ENCODE assay signal across 30 cellular contexts in genomic region chr5:130978475-130978874, GRCh38.
DNase-seq lines count a peak whose midpoint lies in the region; ATAC-seq, FAIRE-seq and TF ChIP-seq lines count a peak whose summit lies in the region.
"Had no signal": no experiment of that assay in that cellular context is flagged by ENCODE, and none has a peak within 500 bp of the region (broad histone marks: within the 10 kb centered on the region; RNA-seq: fewer than 3 reads in every experiment).

No MANE protein-coding gene starts in this region.

- H3K9me2 ChIP-seq in GM23338 (ENCODE audit: insufficient read depth): peaks cover 5% of the 10 kb centered on the region; the same call in 1 of the 2 replicates

- no peaks in the 10 kb centered on the region for H3K27me3 Mint-ChIP-seq in GM23338 (ENCODE audit: insufficient read depth, low read depth, poor library complexity)
- H3K27me3 Mint-ChIP-seq: activated naive CD4-positive, alpha-beta T cell treated with anti-CD3 and anti-CD28 coated beads, Interleukin-2, amount 50 U/mL, for 24 hours had no signal

- H3K27ac ChIP-seq in GM23338 (ENCODE audit: low read depth): no peak overlapping the region
- H3K27ac ChIP-seq: coronary artery, left lung, ovary, Peyer's patch, SJCRH30, skin epidermis, WERI-Rb-1 had no signal

- no peaks in the 10 kb centered on the region for H3K79me2 ChIP-seq in GM23338 (replicated peaks; ENCODE audit: insufficient read depth)

- DNase-seq in AG08395 (ENCODE audit: low spot score): peak; percentile 20
- DNase-seq in NCI-H226: peak; percentile 90
- peak; percentile 44 for DNase-seq in choroid plexus epithelial cell (ENCODE audit: low read depth)
- peak; percentile 4 to 58 for DNase-seq in foreskin fibroblast
- DNase-seq in frontal cortex (ENCODE audit: low spot score in 2 of 2): no peak
- DNase-seq in H54 (ENCODE audit: insufficient read length, low spot score): no peak
- no peak for DNase-seq in GM23338 (ENCODE audit: low spot score)
- DNase-seq: activated CD4-positive, alpha-beta T cell treated with anti-CD3 and anti-CD28 coated beads for 4 hours; activated T-cell treated with anti-CD3 and anti-CD28 coated beads for 4 hours; BE2C; DMS 273 treated with DMSO at 0.1 percent for 48 hours; left lung; mesendoderm; NCI-H1436 treated with DMSO at 0.1 percent for 48 hours; NCI-H2107; NCI-H748 treated with DMSO at 0.1 percent for 48 hours; ovary; Peyer's patch; SJCRH30; stimulated activated CD4-positive, alpha-beta T cell treated with anti-CD3 and anti-CD28 coated beads, Interleukin-1b, Interleukin-23, amount 100 ng/mL, for 48 hours; stimulated activated naive CD4-positive, alpha-beta T cell treated with Interleukin-2 at 50 U/mL for 16 hours; T1000; WERI-Rb-1 had no signal

- no peak for ATAC-seq in GM23338
- ATAC-seq in HG03045 (IDR thresholded peaks at IDR 0.05; ENCODE audit: unreplicated experiment): no peak
- ATAC-seq: left lung had no signal

- H3K4me3 ChIP-seq in choroid plexus epithelial cell (ENCODE audit: low read depth, low read length): no peak overlapping the region
- no peak overlapping the region for H3K4me3 ChIP-seq in foreskin fibroblast (ENCODE audit: low read depth in 1 of 2, low read length in 2 of 2)
- H3K4me3 ChIP-seq in GM23338: no peak overlapping the region
- H3K4me3 ChIP-seq: coronary artery, left lung, ovary, Peyer's patch, SJCRH30, skin epidermis had no signal

- H3K27me3 ChIP-seq in GM23338 (ENCODE audit: insufficient read depth): no peaks in the 10 kb centered on the region
- H3K27me3 ChIP-seq: BE2C, left lung, ovary, Peyer's patch, SJCRH30 had no signal

- no peak overlapping the region for H3K4me3 Mint-ChIP-seq in GM23338
- H3K4me3 Mint-ChIP-seq: activated naive CD4-positive, alpha-beta T cell treated with anti-CD3 and anti-CD28 coated beads, Interleukin-2, amount 50 U/mL, for 24 hours; neural crest cell had no signal

- H3K4me2 ChIP-seq in GM23338: no peak overlapping the region

- H3F3A ChIP-seq in GM23338 (replicated peaks; ENCODE audit: low read depth): no peaks in the 10 kb centered on the region

- no peaks in the 10 kb centered on the region for H4K20me1 ChIP-seq in GM23338 (replicated peaks; ENCODE audit: insufficient read depth)

- H3K36me3 Mint-ChIP-seq in GM23338 (ENCODE audit: low read depth): peaks cover 13% of the 10 kb centered on the region

- peaks cover 6% of the 10 kb centered on the region for H3K4me1 ChIP-seq in GM23338 (ENCODE audit: insufficient read depth)
- H3K4me1 ChIP-seq: BE2C, left lung, Peyer's patch, SJCRH30 had no signal

- TF ChIP-seq CTCF in choroid plexus epithelial cell (conservative IDR thresholded peaks at IDR 0.05; ENCODE audit: low read depth, low read length) (no peak), foreskin fibroblast (IDR thresholded peaks at IDR 0.05; ENCODE audit: low read depth, low read length) (no peak), GM23338 (conservative IDR thresholded peaks at IDR 0.05; ENCODE audit: low read depth in 2 of 2) (no peak)

- no peak overlapping the region for H2AFZ ChIP-seq in GM23338

- H3K4me1 Mint-ChIP-seq in GM23338: peaks cover 15% of the 10 kb centered on the region
- H3K4me1 Mint-ChIP-seq: activated naive CD4-positive, alpha-beta T cell treated with anti-CD3 and anti-CD28 coated beads, Interleukin-2, amount 50 U/mL, for 24 hours; neural crest cell had no signal

- H3K9me3 Mint-ChIP-seq in GM23338: peaks cover 13% of the 10 kb centered on the region
- H3K9me3 Mint-ChIP-seq: activated naive CD4-positive, alpha-beta T cell treated with anti-CD3 and anti-CD28 coated beads, Interleukin-2, amount 50 U/mL, for 24 hours had no signal

- no peaks in the 10 kb centered on the region for H3K36me3 ChIP-seq in GM23338 (ENCODE audit: insufficient read depth)
- H3K36me3 ChIP-seq: BE2C, left lung, ovary, Peyer's patch, SJCRH30, WERI-Rb-1 had no signal

- H3K27ac Mint-ChIP-seq in GM23338: no peak overlapping the region
- H3K27ac Mint-ChIP-seq: activated naive CD4-positive, alpha-beta T cell treated with anti-CD3 and anti-CD28 coated beads, Interleukin-2, amount 50 U/mL, for 24 hours had no signal

- no peak for FAIRE-seq in frontal cortex (lab: Jason Lieb, UNC)
- no peak for FAIRE-seq in H54 (lab: Jason Lieb, UNC)
- FAIRE-seq: GM12892, urothelium cell line had no signal

- no peak for TF ChIP-seq POLR2A in H54 (IDR thresholded peaks at IDR 0.05; ENCODE audit: low read depth, low read length)

TF ChIP-seq in GM23338, 12 proteins besides CTCF, POLR2A, EP300 and RAD21:
- TF ChIP-seq REST (IDR thresholded peaks at IDR 0.05; ENCODE audit: unreplicated experiment) (no peak), STAT1 (IDR thresholded peaks at IDR 0.05; ENCODE audit: unreplicated experiment) (no peak), CREB1 (CRISPR knock-in tag; IDR thresholded peaks at IDR 0.05; ENCODE audit: low read depth) (no peak), EZH2phosphoT487 (IDR thresholded peaks at IDR 0.05; ENCODE audit: unreplicated experiment) (no peak), ZNF331 (CRISPR knock-in tag; IDR thresholded peaks at IDR 0.05; ENCODE audit: low read depth) (no peak), ETS1 (IDR thresholded peaks at IDR 0.05) (no peak), EZH2 (IDR thresholded peaks at IDR 0.05; ENCODE audit: low read depth, unreplicated experiment) (no peak)

Comparison
In these comparisons a context has a peak if more than half of its experiments do, and no peak if none do; other contexts are left out.
1. DNase-seq: peak in AG08395 (single experiment), NCI-H226 (single experiment), choroid plexus epithelial cell (single experiment) and foreskin fibroblast (2 of 2); none in frontal cortex (0 of 2), H54 (single experiment) and GM23338 (single experiment).